ENCODE assay signal across 13 cellular contexts in genomic region chr6:151024597-151024996, GRCh38.
"Had no signal": no experiment of that assay in that cellular context is flagged by ENCODE, and none has a peak within 500 bp of the region (broad histone marks: within the 10 kb centered on the region; RNA-seq: fewer than 3 reads in every experiment).

No MANE protein-coding gene starts in this region.

- H3K27ac ChIP-seq: ovary, upper lobe of left lung, WERI-Rb-1 had no signal

- ATAC-seq: activated naive CD4-positive, alpha-beta T cell treated with anti-CD3 and anti-CD28 coated beads, Interleukin-2, amount 50 U/mL, for 72 hours; activated T-cell treated with anti-CD3 and anti-CD28 coated beads, Interleukin-2, amount 50 U/mL, for 72 hours; mucosa of descending colon; naive thymus-derived CD4-positive, alpha-beta T cell; stimulated activated naive CD8-positive, alpha-beta T cell treated with anti-CD3 and anti-CD28 coated beads, Interleukin-15, Interleukin-2, amounts not matched to agents 100 U/mL and 50 U/mL, for 24 hours had no signal

- H3K4me3 ChIP-seq: mucosa of descending colon, ovary, upper lobe of left lung had no signal

- DNase-seq: activated CD4-positive, alpha-beta T cell treated with anti-CD3 and anti-CD28 coated beads for 1 hour; activated gamma-delta T cell treated with Interleukin-2 at 50 U/mL for 16 hours; activated T-cell treated with anti-CD3 and anti-CD28 coated beads, Interleukin-2, amount 50 U/mL, for 72 hours; mucosa of descending colon; naive thymus-derived CD4-positive, alpha-beta T cell; stimulated activated naive CD8-positive, alpha-beta T cell treated with anti-CD3 and anti-CD28 coated beads, Interleukin-15, Interleukin-2, amounts not matched to agents 100 U/mL and 50 U/mL, for 24 hours; T-helper 2 cell; WERI-Rb-1 had no signal

- H3K36me3 ChIP-seq: ovary, upper lobe of left lung, WERI-Rb-1 had no signal

- H3K9me3 ChIP-seq: mucosa of descending colon, ovary, upper lobe of left lung had no signal

- FAIRE-seq: frontal cortex, keratinocyte had no signal

- H3K27me3 ChIP-seq: ovary, upper lobe of left lung had no signal
